In genomic region chr20:49785851-49786174, GRCh38 we compare ENCODE assay signal across 9 cellular contexts. TPM values are rescaled to one million over a fixed set of nuclear protein-coding genes. Genes with fewer than 3 reads are reported as not detected.
DNase-seq lines count a peak whose midpoint lies in the region; ATAC-seq, FAIRE-seq and TF ChIP-seq lines count a peak whose summit lies in the region.
"Had no signal": no experiment of that assay in that cellular context is flagged by ENCODE, and none has a peak within 500 bp of the region (broad histone marks: within the 10 kb centered on the region; RNA-seq: fewer than 3 reads in every experiment).

No MANE protein-coding gene starts in this region.

- intact Hi-C loops in GM12878 (cut with micrococcal nuclease; ENCODE audit: unreplicated experiment), result loop anchor here (1.0 kb wide), 1 partner anchor 35 kb away; no protein-coding TSS in a partner anchor

- peak overlapping the region; percentile 56; the same call in 1 of the 2 replicates for H3K4me3 ChIP-seq in GM12878
- H3K4me3 ChIP-seq in WERI-Rb-1 (ENCODE audit: low read depth, low read length), result no peak overlapping the region
- H3K4me3 ChIP-seq: right atrium auricular region had no signal

- peak overlapping the region; percentile 56; the same call in 1 of the 2 replicates for H3K9ac ChIP-seq in GM12878 (ENCODE audit: control insufficient read depth, insufficient read depth, low read length)

- FAIRE-seq in GM12878 (lab: Jason Lieb, UNC), result peak; percentile 94

- H3K27ac ChIP-seq in GM12878 (ENCODE audit: control insufficient read depth, insufficient read depth) (peak overlapping the region; percentile 69), WERI-Rb-1 (no peak overlapping the region)
- H3K27ac ChIP-seq: right atrium auricular region had no signal

- DNase-seq in GM10266 (ENCODE audit: extremely low spot score), result peak; percentile 50
- peak; percentile 83 for DNase-seq in GM12878 (ENCODE audit: low read depth, low spot score)
- no peak for DNase-seq in NCI-H345 (lab: John Stamatoyannopoulos, UW)
- DNase-seq in stimulated activated CD4-positive, alpha-beta T cell treated with anti-CD3 and anti-CD28 coated beads, Interleukin-2, amount 100 ng/mL, for 24 hours, result no peak
- no peak for DNase-seq in WERI-Rb-1
- DNase-seq in stimulated activated CD4-positive, alpha-beta T cell treated with anti-CD3 and anti-CD28 coated beads, Interleukin-4, amount 100 ng/mL, for 4 hours, result no peak

- SMC1A ChIA-PET in GM12878 (lab: Charles Lee; ENCODE audit: uncharacterized antibody, unreplicated experiment), result interaction anchor here (0.7 to 2.5 kb wide), 11 partner anchors 9 to 124 kb away, joined by 3 to 24 read pairs (median 4); no protein-coding TSS in a partner anchor

- in situ Hi-C loops in GM12878 (cut with MboI), result no loop called here

- POLR2A ChIA-PET in GM12878 (lab: Charles Lee), result interaction anchor here (0.6 to 6.5 kb wide), 5 partner anchors 9 to 79 kb away, joined by 3 to 34 read pairs (median 6); no protein-coding TSS in a partner anchor

- TF ChIP-seq CTCF in GM10266 (IDR thresholded peaks at IDR 0.05; ENCODE audit: control insufficient read depth, insufficient read depth, low read depth, missing control alignments), result no peak
- TF ChIP-seq CTCF in GM12878 (IDR thresholded peaks at IDR 0.05 in 2 of 3, conservative IDR thresholded peaks at IDR 0.05 in 1 of 3; ENCODE audit: control insufficient read depth in 2 of 3, extremely low read depth in 1 of 3, insufficient read depth in 1 of 3, low read depth in 3 of 3, low read length in 3 of 3), result no peak
- no peak for TF ChIP-seq CTCF in WERI-Rb-1 (IDR thresholded peaks at IDR 0.05; ENCODE audit: low read depth, low read length)

- TF ChIP-seq RAD21 in GM12878 (IDR thresholded peaks at IDR 0.05; ENCODE audit: insufficient read depth, low read depth, low read length), result no peak

- H3K9me3 ChIP-seq in GM12878 (replicated peaks; ENCODE audit: control insufficient read depth, insufficient read depth, low read length), result no peaks in the 10 kb centered on the region
- no peaks in the 10 kb centered on the region for H3K9me3 ChIP-seq in WERI-Rb-1 (ENCODE audit: severe bottlenecking)
- H3K9me3 ChIP-seq: right atrium auricular region had no signal

- peak overlapping the region; percentile 69 for H2AFZ ChIP-seq in GM12878 (ENCODE audit: control insufficient read depth, low read depth, low read length)

- RAD21 ChIA-PET in GM12878 (lab: Charles Lee; ENCODE audit: unreplicated experiment), result interaction anchor here (0.6 to 3.4 kb wide), 13 partner anchors 10 to 175 kb away, joined by 3 to 22 read pairs (median 5); no protein-coding TSS in a partner anchor

- CTCF ChIA-PET in GM12878 (lab: Yijun Ruan, JAX), result interaction anchor here (0.7 to 2.4 kb wide), 8 partner anchors 10 to 251 kb away, joined by 3 to 17 read pairs (median 5); no protein-coding TSS in a partner anchor

- peaks cover 22% of the 10 kb centered on the region for H3K4me1 ChIP-seq in GM12878 (ENCODE audit: control insufficient read depth, insufficient read depth, low read length)
- H3K4me1 ChIP-seq: right atrium auricular region had no signal

- WGBS in GM12878 (ENCODE audit: insufficient coverage, insufficient replicate concordance, low lambda C conversion rate, missing lambda C conversion rate), result 3% methylated on average over 4 of the region's 4 CpGs

- H3K4me2 ChIP-seq in GM12878 (ENCODE audit: control insufficient read depth, insufficient read depth), result peak overlapping the region; percentile 100

- H3K36me3 ChIP-seq in GM12878 (ENCODE audit: control insufficient read depth in 2 of 2, insufficient read depth in 2 of 2, low read length in 1 of 2), result no peaks in the 10 kb centered on the region
- no peaks in the 10 kb centered on the region for H3K36me3 ChIP-seq in WERI-Rb-1
- H3K36me3 ChIP-seq: right atrium auricular region had no signal

- TF ChIP-seq POLR2A in GM12878 (IDR thresholded peaks at IDR 0.05; ENCODE audit: low read depth, low read length), result no peak

- no peaks in the 10 kb centered on the region for H3K79me2 ChIP-seq in GM12878 (ENCODE audit: control insufficient read depth, insufficient read depth, low read length)

- BruUV-seq in GM12878 (replicated peaks; lab: Mats Ljungman, UMichigan), result no TSS peak

- TF ChIP-seq EP300 in GM12878 (IDR thresholded peaks at IDR 0.05; ENCODE audit: borderline replicate concordance in 1 of 2, control insufficient read depth in 1 of 2, low read depth in 2 of 2, low read length in 2 of 2), result peak; percentile 62 to 76; a peak in 2 of 4 replicates

- ATAC-seq in GM21367 (IDR thresholded peaks at IDR 0.05; ENCODE audit: unreplicated experiment) (peak; percentile 78), HG03342 (IDR thresholded peaks at IDR 0.05; ENCODE audit: unreplicated experiment) (peak; percentile 86), GM12878 (peak; percentile 98)

- H3K27me3 ChIP-seq in GM12878 (replicated peaks in 1 of 2; ENCODE audit: control insufficient read depth in 2 of 2, insufficient read depth in 2 of 2, low read length in 1 of 2) (no peaks in the 10 kb centered on the region), WERI-Rb-1 (ENCODE audit: insufficient read depth, low read depth, severe bottlenecking) (no peaks in the 10 kb centered on the region)
- H3K27me3 ChIP-seq: right atrium auricular region had no signal

- no peaks in the 10 kb centered on the region for H4K20me1 ChIP-seq in GM12878 (ENCODE audit: control insufficient read depth, insufficient read depth)

TF ChIP-seq in GM12878, 131 proteins besides CTCF, POLR2A, EP300 and RAD21 (continues in another document):
- no peak for TF ChIP-seq RBBP5 (conservative IDR thresholded peaks at IDR 0.05)
- no peak for TF ChIP-seq SUZ12 (IDR thresholded peaks at IDR 0.05; ENCODE audit: unreplicated experiment)
- no peak for TF ChIP-seq CHD1 (IDR thresholded peaks at IDR 0.05; ENCODE audit: low read depth, low read length)
- TF ChIP-seq PAX8 (IDR thresholded peaks at IDR 0.05), result no peak
- TF ChIP-seq, protein P1, sequence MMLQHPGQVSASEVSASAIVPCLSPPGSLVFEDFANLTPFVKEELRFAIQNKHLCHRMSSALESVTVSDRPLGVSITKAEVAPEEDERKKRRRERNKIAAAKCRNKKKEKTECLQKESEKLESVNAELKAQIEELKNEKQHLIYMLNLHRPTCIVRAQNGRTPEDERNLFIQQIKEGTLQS (IDR thresholded peaks at IDR 0.05; ENCODE audit: borderline replicate concordance, extremely low read depth, low read depth, low read length), result no peak
- peak; percentile 99 for TF ChIP-seq NR2F1 (conservative IDR thresholded peaks at IDR 0.05)
- 0 out of 2 replicates have a peak, but pooled peaks have one; percentile 46 for TF ChIP-seq CBX5 (IDR thresholded peaks at IDR 0.05; ENCODE audit: low read depth)
- peak; percentile 88; the same call in 1 of the 2 replicates for TF ChIP-seq PAX5 (IDR thresholded peaks at IDR 0.05; ENCODE audit: borderline replicate concordance, low read depth, low read length)
- TF ChIP-seq IRF4 (IDR thresholded peaks at IDR 0.05; ENCODE audit: low read depth, low read length), result peak; percentile 63; the same call in 1 of the 2 replicates
- TF ChIP-seq CREB1 (IDR thresholded peaks at IDR 0.05; ENCODE audit: low read depth), result 0 out of 2 replicates have a peak, but pooled peaks have one; percentile 43
- TF ChIP-seq RAD51 (IDR thresholded peaks at IDR 0.05), result no peak
- TF ChIP-seq SP1 (IDR thresholded peaks at IDR 0.05; ENCODE audit: low read depth, low read length), result no peak
- TF ChIP-seq MEF2A (IDR thresholded peaks at IDR 0.05; ENCODE audit: insufficient read depth, low read depth, low read length), result peak; percentile 72; the same call in 1 of the 2 replicates
- no peak for TF ChIP-seq LARP7 (IDR thresholded peaks at IDR 0.05)
- no peak for TF ChIP-seq NFYA (IDR thresholded peaks at IDR 0.05; ENCODE audit: borderline replicate concordance, low read depth, low read length)
- peak; percentile 95 for TF ChIP-seq RUNX3 (IDR thresholded peaks at IDR 0.05; ENCODE audit: low read length)
- TF ChIP-seq HDGF (IDR thresholded peaks at IDR 0.05), result no peak
- no peak for TF ChIP-seq ZNF622 (IDR thresholded peaks at IDR 0.05)
- no peak; the same call in 1 of the 2 replicates for TF ChIP-seq HCFC1 (IDR thresholded peaks at IDR 0.05; ENCODE audit: low read length)
- TF ChIP-seq CBFB (IDR thresholded peaks at IDR 0.05; ENCODE audit: low read depth), result peak; percentile 79; the same call in 1 of the 2 replicates
- no peak for TF ChIP-seq STAT3 (IDR thresholded peaks at IDR 0.05; ENCODE audit: low read depth, low read length)
- TF ChIP-seq IRF5 (IDR thresholded peaks at IDR 0.05; ENCODE audit: borderline replicate concordance), result no peak

RNA-seq across cellular contexts. Expression of gene SLC9A8, which starts 26.8 kb away (rescaled TPM):
- total RNA-seq in GM12878 (2013; cell fraction: nucleolus; rRNA removed), result 52.8 and 65.8 TPM in 2 replicates
- 11.7 and 15.5 TPM in 2 replicates for total RNA-seq in GM12878 (2014; rRNA removed)
- 7.8 and 8.8 TPM in 2 replicates for total RNA-seq in GM12878 (2014; rRNA removed; fragmentation: Illumina TruSeq; extraction: Trizol)
- total RNA-seq in GM12878 (2021), result 11.5 and 11.8 TPM in 2 replicates
- polyA plus RNA-seq in GM12878 (2011; ENCODE audit: low read depth), result 4.4 TPM
- polyA plus RNA-seq in GM12878 (2011; rRNA removed), result 3.0 and 5.1 TPM in 2 replicates
- 4.5 TPM in 2 replicates for polyA plus RNA-seq in GM12878 (2011; cell fraction: cytosol; rRNA removed)
- 23.5 and 26.3 TPM in 2 replicates for polyA plus RNA-seq in GM12878 (2011; cell fraction: nucleus; rRNA removed)
- polyA plus RNA-seq in GM12878 (2012), result 7.2 and 8.6 TPM in 2 replicates
- polyA plus RNA-seq in GM12878 (2014; fragmentation: Illumina TruSeq; extraction: Trizol), result 6.5 and 8.2 TPM in 2 replicates
- polyA plus RNA-seq in GM12878 (2014; fragmentation: Nextera tagmentation; extraction: Ambion mirVana), result under 1 TPM; 0.40 to 0.53 TPM
- 8.9 and 9.5 TPM in 2 replicates for polyA plus RNA-seq in GM12878 (2014; rRNA removed)
- polyA plus RNA-seq in GM12878 (2016; fragmentation: Nextera tagmentation; extraction: Ambion mirVana), result 1 to 10 TPM; 4.7 to 4.9 TPM
- polyA minus RNA-seq in GM12878 (2011; rRNA and poly(A)+ RNA removed), result 36.6 and 38.0 TPM in 2 replicates
- 1.6 and 1.9 TPM in 2 replicates for polyA minus RNA-seq in GM12878 (2011; cell fraction: cytosol; rRNA and poly(A)+ RNA removed)
- polyA minus RNA-seq in GM12878 (2011; cell fraction: nucleus; rRNA and poly(A)+ RNA removed), result 29.6 and 48.5 TPM in 2 replicates

Comparison
In these comparisons a context has a peak if more than half of its experiments do, and no peak if none do; other contexts are left out.
1. DNase-seq: peak in GM10266 (single experiment) and GM12878 (single experiment); none in NCI-H345 (single experiment), stimulated activated CD4-positive, alpha-beta T cell treated with anti-CD3 and anti-CD28 coated beads, Interleukin-2, amount 100 ng/mL, for 24 hours (0 of 2), WERI-Rb-1 (single experiment) and stimulated activated CD4-positive, alpha-beta T cell treated with anti-CD3 and anti-CD28 coated beads, Interleukin-4, amount 100 ng/mL, for 4 hours (0 of 2).
2. Peak in every context shown above with its lines, with median percentiles within 50 percentile points of each other: ATAC-seq.